8 cellular contexts compared by ENCODE assay signal in genomic region chr11:117178210-117179034, GRCh38. TPM values are rescaled to one million over a fixed set of nuclear protein-coding genes. Genes with fewer than 3 reads are reported as not detected.
DNase-seq lines count a peak whose midpoint lies in the region; ATAC-seq and TF ChIP-seq lines count a peak whose summit lies in the region.

Gene SIDT2 (plus strand): TSS chr11:117178743. CDS start chr11:117179264, 521 bp downstream.

- H3K4me3 Mint-ChIP-seq in activated T-cell treated with anti-CD3 and anti-CD28 coated beads, Interleukin-2, amount 50 U/mL, for 4 hours = peak within 1 kb of the TSS; percentile 93

- POLR2A ChIA-PET in Panc1 (lab: Charles Lee) = interaction anchor here (1.1 kb wide), 1 partner anchor 12 kb away, joined by 4 read pairs; no protein-coding TSS in a partner anchor

- no peaks in the 10 kb centered on the region for H3K9me3 ChIP-seq in Panc1 (ENCODE audit: control insufficient read depth, insufficient read depth, low read depth, low read length)
- no peaks in the 10 kb centered on the region for H3K9me3 ChIP-seq in esophagus (ENCODE audit: control insufficient read depth in 2 of 2, insufficient read depth in 1 of 2, low read depth in 1 of 2, low read length in 1 of 2)
- no peaks in the 10 kb centered on the region for H3K9me3 ChIP-seq in mucosa of stomach (ENCODE audit: control insufficient read depth, low read length)

- no peak for TF ChIP-seq CTCF in Panc1 (IDR thresholded peaks at IDR 0.05)

- no peaks in the 10 kb centered on the region for H3K27me3 Mint-ChIP-seq in activated T-cell treated with anti-CD3 and anti-CD28 coated beads, Interleukin-2, amount 50 U/mL, for 4 hours (ENCODE audit: low read depth)

- peak; percentile 89 for ATAC-seq in GM21717 (IDR thresholded peaks at IDR 0.05; ENCODE audit: unreplicated experiment)
- peak; percentile 96 for ATAC-seq in Panc1
- ATAC-seq in activated T-cell treated with anti-CD3 and anti-CD28 coated beads, Interleukin-2, amount 50 U/mL, for 4 hours = peak; percentile 98

- H3K4me1 Mint-ChIP-seq in activated T-cell treated with anti-CD3 and anti-CD28 coated beads, Interleukin-2, amount 50 U/mL, for 4 hours (ENCODE audit: low read depth) = peaks cover 31% of the 10 kb centered on the region

- no peaks in the 10 kb centered on the region for H3K36me3 Mint-ChIP-seq in activated T-cell treated with anti-CD3 and anti-CD28 coated beads, Interleukin-2, amount 50 U/mL, for 4 hours (ENCODE audit: insufficient read depth)

- in situ Hi-C loops in Panc1 (cut with HindIII; ENCODE audit: low pct_unique_long_range_greater_than_20kb, low sequenced_read_pairs) = no loop called here

- no peaks in the 10 kb centered on the region for H3K9me3 Mint-ChIP-seq in activated T-cell treated with anti-CD3 and anti-CD28 coated beads, Interleukin-2, amount 50 U/mL, for 4 hours

- H3K4me3 ChIP-seq in Panc1 (ENCODE audit: low read depth in 2 of 2, low read length in 2 of 2) (peak within 1 kb of the TSS; percentile 70 to 88), esophagus (ENCODE audit: low read depth in 1 of 2, low read length in 2 of 2) (peak within 1 kb of the TSS; percentile 80 to 94), mucosa of stomach (ENCODE audit: low read length) (peak within 1 kb of the TSS; percentile 52)

- H3K27ac ChIP-seq in Panc1 (ENCODE audit: low read length) (peak within 1 kb of the TSS; percentile 87), esophagus (ENCODE audit: low read depth in 2 of 2, low read length in 1 of 2) (peak within 1 kb of the TSS; percentile 91 to 94)

- H3K9ac ChIP-seq in mucosa of stomach (ENCODE audit: low read length) = peak within 1 kb of the TSS; percentile 90

- 1% methylated on average over 51 of the region's 51 CpGs for WGBS in esophagus, 2 donors

- BruUV-seq in Panc1 (replicated peaks; lab: Mats Ljungman, UMichigan) = no TSS peak

- CTCF ChIA-PET in Panc1 (lab: Charles Lee) = interaction anchor here (0.9 kb wide), 1 partner anchor 447 kb away, joined by 3 read pairs; no protein-coding TSS in a partner anchor

- intact Hi-C loops in Panc1 (cut with micrococcal nuclease; ENCODE audit: unreplicated experiment) = loop anchor here (10.0 kb wide), 1 partner anchor 46 kb away; no protein-coding TSS in a partner anchor

- H3K36me3 ChIP-seq in Panc1 (ENCODE audit: control insufficient read depth, insufficient read depth, low read length) = no peaks in the 10 kb centered on the region
- H3K36me3 ChIP-seq in esophagus (ENCODE audit: control insufficient read depth in 2 of 2, insufficient read depth in 2 of 2, low read length in 1 of 2) = peaks cover 0 to 8% of the 10 kb centered on the region in 2 donors
- H3K36me3 ChIP-seq in mucosa of stomach (ENCODE audit: control insufficient read depth, insufficient read depth, low read length) = no peaks in the 10 kb centered on the region

- no peaks in the 10 kb centered on the region for H3K27me3 ChIP-seq in Panc1 (ENCODE audit: control insufficient read depth, insufficient read depth, low read length)
- no peaks in the 10 kb centered on the region for H3K27me3 ChIP-seq in esophagus (ENCODE audit: control insufficient read depth in 1 of 2, insufficient read depth in 2 of 2, low read length in 2 of 2)
- H3K27me3 ChIP-seq in mucosa of stomach (ENCODE audit: control insufficient read depth, insufficient read depth, low read length) = no peaks in the 10 kb centered on the region

- DNase-seq in DMS153 treated with DMSO at 0.1 percent for 48 hours (lab: John Stamatoyannopoulos, UW; ENCODE audit: unreplicated experiment) = peak; percentile 88
- peak; percentile 89 for DNase-seq in KG1 (lab: John Stamatoyannopoulos, UW)
- peak; percentile 78 for DNase-seq in Panc1 (ENCODE audit: low read depth, low spot score)
- DNase-seq in activated T-cell treated with anti-CD3 and anti-CD28 coated beads, Interleukin-2, amount 50 U/mL, for 4 hours = peak; percentile 82
- DNase-seq in stimulated activated CD8-positive, alpha-beta memory T cell treated with anti-CD3 and anti-CD28 coated beads, Interleukin-7, amount 100 ng/mL, for 1 hour (ENCODE audit: low read depth in 2 of 2) = peak; percentile 80

- H3K4me1 ChIP-seq in Panc1 (ENCODE audit: control insufficient read depth, insufficient read depth, low read length) (peaks cover 21% of the 10 kb centered on the region), esophagus (ENCODE audit: control insufficient read depth in 2 of 2, insufficient read depth in 2 of 2, low read length in 1 of 2) (peaks cover 6 to 14% of the 10 kb centered on the region in 2 donors), mucosa of stomach (ENCODE audit: control insufficient read depth, insufficient read depth, low read length) (peaks cover 43% of the 10 kb centered on the region)

RNA-seq across cellular contexts. Expression of gene SIDT2, which starts in this region (rescaled TPM):
- total RNA-seq in Panc1 (2021; ENCODE audit: unreplicated experiment) = 47.6 TPM
- polyA plus RNA-seq in Panc1 (2012; ENCODE audit: insufficient read length) = 63.6 TPM
- 10 to 100 TPM; 11.1 to 15.4 (median 12.9) TPM for total RNA-seq in activated T-cell treated with anti-CD3 and anti-CD28 coated beads, Interleukin-2, amount 50 U/mL, for 4 hours
- 10 to 100 TPM in 1 of 2 donors, 1 to 10 TPM in 1; 8.3 to 11.3 TPM for polyA plus RNA-seq in esophagus

Comparison
In these comparisons a context has a peak if more than half of its experiments do, and no peak if none do; other contexts are left out.
1. Peak in every context shown above with its lines: DNase-seq, ATAC-seq, H3K4me3 ChIP-seq and H3K27ac ChIP-seq.